10 cellular contexts compared by ENCODE assay signal in the genomic region with DNA sequence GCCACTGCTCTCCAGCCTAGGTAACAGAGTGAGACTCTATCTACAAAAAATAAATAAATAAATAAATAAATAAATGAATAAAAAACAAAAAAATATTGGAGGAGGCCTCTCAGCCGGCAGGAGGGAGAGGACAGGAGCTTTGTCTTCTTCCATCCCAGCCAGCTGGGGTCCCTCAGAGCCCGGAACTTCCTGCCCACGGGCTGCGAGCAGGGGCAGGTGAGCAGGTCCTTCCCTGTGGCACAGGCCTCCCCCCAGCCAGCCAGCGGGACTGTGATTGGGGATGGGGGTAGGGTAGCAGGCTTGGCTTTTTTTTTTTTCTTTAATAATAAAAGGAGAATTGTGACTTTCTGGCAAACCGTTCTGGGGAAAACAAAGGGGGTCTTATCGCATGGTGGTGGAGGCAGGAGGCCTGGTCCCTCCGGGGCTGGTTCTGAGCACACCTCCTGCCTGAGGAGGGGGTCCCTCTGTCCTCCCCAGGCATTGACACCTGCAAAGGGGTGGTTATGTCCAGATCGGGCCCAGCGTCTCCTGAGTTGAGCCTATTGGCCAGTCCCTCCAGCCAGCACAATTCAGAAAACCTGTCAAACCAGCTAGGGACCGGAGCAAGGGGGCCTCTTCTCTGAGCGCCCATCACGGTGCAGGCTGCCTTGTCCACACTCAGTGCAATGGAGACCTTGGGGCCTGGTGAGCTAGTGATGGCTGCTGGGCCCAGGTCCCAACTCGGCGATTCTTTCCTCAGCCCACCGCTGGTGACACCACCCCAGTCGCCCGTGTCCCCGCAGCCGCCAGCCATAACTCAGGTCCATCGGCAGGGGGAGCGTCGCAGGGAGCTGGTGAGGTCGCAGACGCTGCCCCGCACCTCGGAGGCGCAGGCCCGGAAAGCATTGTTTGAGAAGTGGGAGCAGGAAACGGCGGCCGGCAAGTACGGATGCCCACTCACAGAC. TPM values are rescaled to one million over a fixed set of nuclear protein-coding genes. Genes with fewer than 3 reads are reported as not detected.
A peak's percentile ranks its signal among the peaks of the same experiment; 100 is the strongest.
DNase-seq lines count a peak whose midpoint lies in the region; ATAC-seq and TF ChIP-seq lines count a peak whose summit lies in the region.
"Had no signal": no experiment of that assay in that cellular context is flagged by ENCODE, and none has a peak within 500 bp of the region (broad histone marks: within the 10 kb centered on the region; RNA-seq: fewer than 3 reads in every experiment).

No MANE protein-coding gene starts in this region.

- H3K79me1 ChIP-seq in trophoblast cell (ENCODE audit: low read length), result peaks cover 34% of the 10 kb centered on the region

- peak overlapping the region; percentile 19 for H4K12ac ChIP-seq in trophoblast cell (ENCODE audit: low read depth, low read length)

- POLR2A ChIA-PET in HEK293T (lab: Yijun Ruan, JAX), result no interaction called here

- no peaks in the 10 kb centered on the region for H4K20me1 ChIP-seq in DOHH2 (ENCODE audit: control insufficient read depth, insufficient read depth, low read depth, low read length)

- intact Hi-C loops in vagina (cut with DNase I), result no loop called here

- H3K79me2 ChIP-seq in DOHH2 (ENCODE audit: control insufficient read depth, low read length) (no peaks in the 10 kb centered on the region), trophoblast cell (ENCODE audit: control insufficient read depth, insufficient read depth, low read length, poor library complexity) (peaks cover 24% of the 10 kb centered on the region)

- peak overlapping the region; percentile 29 for H2BK120ac ChIP-seq in trophoblast cell (ENCODE audit: insufficient read depth, low read length, poor library complexity)

- in situ Hi-C loops in brain microvascular endothelial cell (cut with HindIII; ENCODE audit: low pct_ligation_motif_present, low sequenced_read_pairs), result no loop called here

- peaks cover 10% of the 10 kb centered on the region; the same call in 1 of the 2 replicates for H3K27me3 ChIP-seq in DOHH2 (ENCODE audit: control insufficient read depth, low read length)
- no peaks in the 10 kb centered on the region for H3K27me3 ChIP-seq in Peyer's patch
- H3K27me3 ChIP-seq in brain microvascular endothelial cell (replicated peaks), result peaks cover 12% of the 10 kb centered on the region
- H3K27me3 ChIP-seq in trophoblast cell (ENCODE audit: insufficient read depth, low read length), result no peaks in the 10 kb centered on the region
- H3K27me3 ChIP-seq in vagina, result no peaks in the 10 kb centered on the region

- H3K9ac ChIP-seq in trophoblast cell (ENCODE audit: low read length), result no peak overlapping the region

- H3K18ac ChIP-seq in trophoblast cell (ENCODE audit: low read length), result peak overlapping the region; percentile 84

- peak overlapping the region; percentile 57 for H3K4ac ChIP-seq in trophoblast cell (ENCODE audit: low read depth, low read length)

- H3K4me1 ChIP-seq in DOHH2 (ENCODE audit: control insufficient read depth, low read length), result 0 out of 2 replicates have a peak, but pooled peaks cover 4% of the 10 kb centered on the region
- H3K4me1 ChIP-seq in Peyer's patch, result peaks cover 0 to 8% (median 0%) of the 10 kb centered on the region in 4 donors
- H3K4me1 ChIP-seq in trophoblast cell (ENCODE audit: control insufficient read depth in 1 of 2, insufficient read depth in 2 of 2, low read length in 2 of 2), result peaks cover 62 to 66% of the 10 kb centered on the region in 2 experiments
- peaks cover 25% of the 10 kb centered on the region for H3K4me1 ChIP-seq in vagina

- peak overlapping the region; percentile 73 for H2BK12ac ChIP-seq in trophoblast cell (ENCODE audit: low read length)

- DNase-seq in Peyer's patch, result peak; percentile 32 to 65 (median 56)
- DNase-seq in brain microvascular endothelial cell, result no peak
- peak; percentile 33 to 60 for DNase-seq in trophoblast cell
- no peak for DNase-seq in HEK293T (ENCODE audit: extremely low spot score)
- no peak for DNase-seq in vagina (ENCODE audit: extremely low spot score in 2 of 2)
- DNase-seq in NCI-H1105 (lab: John Stamatoyannopoulos, UW), result no peak

- no peak overlapping the region for H2AFZ ChIP-seq in trophoblast cell (ENCODE audit: insufficient read depth, low read length, poor library complexity)

- TF ChIP-seq POLR2A in Peyer's patch (IDR thresholded peaks at IDR 0.05), result no peak
- no peak for TF ChIP-seq POLR2A in vagina (IDR thresholded peaks at IDR 0.05)
- TF ChIP-seq POLR2A in GM18505 (IDR thresholded peaks at IDR 0.05; ENCODE audit: borderline replicate concordance, extremely low read depth, insufficient read depth, insufficient read length), result no peak

- peak overlapping the region; percentile 76 for H4K91ac ChIP-seq in trophoblast cell (ENCODE audit: low read depth, low read length)

- no peak overlapping the region for H3K23ac ChIP-seq in trophoblast cell (ENCODE audit: low read length)

- no peaks in the 10 kb centered on the region for H3K9me3 ChIP-seq in DOHH2 (ENCODE audit: control insufficient read depth, insufficient read depth, low read length)
- no peaks in the 10 kb centered on the region for H3K9me3 ChIP-seq in Peyer's patch
- no peaks in the 10 kb centered on the region for H3K9me3 ChIP-seq in trophoblast cell (ENCODE audit: insufficient read depth, low read depth, low read length)
- no peaks in the 10 kb centered on the region for H3K9me3 ChIP-seq in vagina

- H3K36me3 ChIP-seq in DOHH2 (ENCODE audit: control insufficient read depth, low read length), result no peaks in the 10 kb centered on the region
- H3K36me3 ChIP-seq in Peyer's patch, result no peaks in the 10 kb centered on the region
- H3K36me3 ChIP-seq in brain microvascular endothelial cell (replicated peaks), result no peaks in the 10 kb centered on the region
- peaks cover 50 to 57% of the 10 kb centered on the region in 2 experiments for H3K36me3 ChIP-seq in trophoblast cell (ENCODE audit: control insufficient read depth in 1 of 2, insufficient read depth in 2 of 2, low read length in 2 of 2)
- H3K36me3 ChIP-seq in vagina, result no peaks in the 10 kb centered on the region

- CTCF ChIA-PET in HEK293T (lab: Yijun Ruan, JAX), result interaction anchor here (0.5 to 1.0 kb wide), 2 partner anchors 30 to 192 kb away, joined by 3 read pairs; no protein-coding TSS in a partner anchor

- no peaks in the 10 kb centered on the region for H3K9me2 ChIP-seq in DOHH2 (replicated peaks; ENCODE audit: control insufficient read depth, low read length)

- peak overlapping the region; percentile 68 for H3K14ac ChIP-seq in trophoblast cell (ENCODE audit: low read length)

- H2AK5ac ChIP-seq in trophoblast cell (ENCODE audit: low read length), result peak overlapping the region; percentile 51

- no peak overlapping the region for H3K4me3 ChIP-seq in DOHH2 (ENCODE audit: low read length)
- H3K4me3 ChIP-seq in Peyer's patch, result no peak overlapping the region
- H3K4me3 ChIP-seq in brain microvascular endothelial cell (ENCODE audit: low read depth, low read length), result no peak overlapping the region
- no peak overlapping the region for H3K4me3 ChIP-seq in trophoblast cell (ENCODE audit: low read depth, low read length)
- H3K4me3 ChIP-seq in vagina, result no peak overlapping the region

- ATAC-seq in GM18505 (IDR thresholded peaks at IDR 0.05; ENCODE audit: unreplicated experiment), result no peak

- peak; percentile 62 for TF ChIP-seq CTCF in DOHH2 (IDR thresholded peaks at IDR 0.05; ENCODE audit: low read depth, low read length, poor library complexity, severe bottlenecking)
- peak in 4 of 6 experiments; percentile 28 to 59 (median 52) for TF ChIP-seq CTCF in Peyer's patch (IDR thresholded peaks at IDR 0.05)
- peak; percentile 60 for TF ChIP-seq CTCF in brain microvascular endothelial cell (IDR thresholded peaks at IDR 0.05; ENCODE audit: low read depth, low read length, missing control alignments)
- no peak for TF ChIP-seq CTCF in vagina (IDR thresholded peaks at IDR 0.05)

- H3K27ac ChIP-seq in DOHH2 (ENCODE audit: low read depth, low read length) (no peak overlapping the region), Peyer's patch (no peak overlapping the region), brain microvascular endothelial cell (no peak overlapping the region), trophoblast cell (ENCODE audit: low read depth, low read length) (peak overlapping the region; percentile 7), vagina (no peak overlapping the region)

- H2BK5ac ChIP-seq in trophoblast cell (ENCODE audit: low read depth, low read length, poor library complexity), result peak overlapping the region; percentile 26

- H3K4me2 ChIP-seq in DOHH2 (ENCODE audit: low read length), result peak overlapping the region; percentile 30
- peak overlapping the region; percentile 3 for H3K4me2 ChIP-seq in trophoblast cell (ENCODE audit: low read length)

- peak overlapping the region; percentile 20 for H4K8ac ChIP-seq in trophoblast cell (ENCODE audit: low read depth, low read length)

- no peaks in the 10 kb centered on the region for H3F3A ChIP-seq in DOHH2 (ENCODE audit: control insufficient read depth, insufficient read depth)

- no CpG with 5 or more reads among the region's 33 CpGs for WGBS in trophoblast cell (ENCODE audit: extremely low coverage, insufficient coverage, insufficient read length)

TF ChIP-seq in HEK293T, 16 proteins besides CTCF, POLR2A, EP300 and RAD21:
- no peak for TF ChIP-seq TARDBP (IDR thresholded peaks at IDR 0.05)
- no peak for TF ChIP-seq CTBP1 (IDR thresholded peaks at IDR 0.05; ENCODE audit: borderline replicate concordance)
- TF ChIP-seq HDGF (IDR thresholded peaks at IDR 0.05; ENCODE audit: borderline replicate concordance), result no peak
- no peak for TF ChIP-seq ARNT (IDR thresholded peaks at IDR 0.05)
- TF ChIP-seq FOXK2 (IDR thresholded peaks at IDR 0.05), result no peak

RNA-seq across cellular contexts. Expression of a gene that starts 10.3 kb away (rescaled TPM):
- 1 to 10 TPM in 1 of 4 donors, not detected in 3; 1.2 TPM for total RNA-seq in Peyer's patch
- 71.8 and 77.6 TPM in 2 replicates for polyA plus RNA-seq in trophoblast cell (2013)
- 2.5 TPM for total RNA-seq in vagina
- total RNA-seq: T-helper 1 cell treated with Interleukin-12 subunit alpha and Interleukin-12 subunit beta and Interleukin-4 antibody, amounts not matched to agents 30 ng/mL and 1 ng/mL, for 36 hours had no signal

RNA-seq across cellular contexts. Expression of a gene that starts 34.3 kb away (rescaled TPM):
- total RNA-seq in Peyer's patch (100 to 1,000 TPM in 2 of 4 donors, 10 to 100 TPM in 2; 26.4 to 199 (median 119) TPM), vagina (9.6 TPM)
- polyA plus RNA-seq in trophoblast cell (2013), result not detected in 2 replicates
- total RNA-seq: subcutaneous adipose tissue; T-helper 1 cell treated with Interleukin-12 subunit alpha and Interleukin-12 subunit beta and Interleukin-4 antibody, amounts not matched to agents 30 ng/mL and 1 ng/mL, for 36 hours had no signal

RNA-seq across cellular contexts. Expression of a gene that starts 39.5 kb away (rescaled TPM):
- total RNA-seq in Peyer's patch, result 100 to 1,000 TPM in 2 of 4 donors, 10 to 100 TPM in 2; 27.1 to 244 (median 91.2) TPM
- 12.1 and 12.4 TPM in 2 replicates for polyA plus RNA-seq in trophoblast cell (2013)
- total RNA-seq in vagina, result 47.1 TPM

RNA-seq across cellular contexts. Expression of a gene that starts 46.8 kb away (rescaled TPM):
- total RNA-seq in Peyer's patch (not detected), vagina (not detected)
- polyA plus RNA-seq in trophoblast cell (2013), result 1.6 and 1.9 TPM in 2 replicates
- total RNA-seq: T-helper 1 cell treated with Interleukin-12 subunit alpha and Interleukin-12 subunit beta and Interleukin-4 antibody, amounts not matched to agents 30 ng/mL and 1 ng/mL, for 36 hours had no signal

Comparison
In these comparisons a context has a peak if more than half of its experiments do, and no peak if none do; other contexts are left out.
1. CTCF ChIP-seq: peak in DOHH2 (single experiment), Peyer's patch (4 of 6) and brain microvascular endothelial cell (single experiment); none in vagina (0 of 3).
2. DNase-seq: peak in Peyer's patch (3 of 3) and trophoblast cell (2 of 2); none in brain microvascular endothelial cell (single experiment), HEK293T (single experiment), vagina (0 of 2) and NCI-H1105 (single experiment).